ENCODE assay signal across 9 cellular contexts in the genomic region with DNA sequence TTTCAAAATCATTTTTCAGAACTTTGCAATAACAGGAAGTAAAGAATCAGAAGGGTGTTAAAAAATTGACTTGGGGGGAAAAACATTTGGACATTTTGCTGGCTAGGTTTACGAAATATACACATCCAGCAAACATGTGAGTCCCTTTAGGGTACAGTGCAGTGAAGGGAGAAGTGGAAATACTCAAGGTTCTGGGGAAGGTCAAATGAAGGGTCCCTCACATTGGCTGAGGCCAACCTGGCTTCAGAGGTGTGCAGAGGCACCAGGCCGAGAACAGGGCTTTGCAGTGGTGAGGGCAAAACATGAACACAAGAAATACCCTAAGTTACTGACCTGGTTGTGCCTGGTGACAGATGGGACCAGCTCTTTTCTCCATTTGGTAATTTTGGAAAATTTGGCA. TPM values are rescaled to one million over a fixed set of nuclear protein-coding genes. Genes with fewer than 3 reads are reported as not detected.
DNase-seq lines count a peak whose midpoint lies in the region; ATAC-seq and TF ChIP-seq lines count a peak whose summit lies in the region.
"Had no signal": no experiment of that assay in that cellular context is flagged by ENCODE, and none has a peak within 500 bp of the region (broad histone marks: within the 10 kb centered on the region; RNA-seq: fewer than 3 reads in every experiment).

No MANE protein-coding gene starts in this region.

- H3K9ac ChIP-seq in SU-DHL-6 (ENCODE audit: low read length): peak overlapping the region; percentile 85

- H4K20me1 ChIP-seq in SU-DHL-6 (ENCODE audit: low read depth, low read length) (no peaks in the 10 kb centered on the region), hepatocyte (ENCODE audit: insufficient read depth, poor library complexity, severe bottlenecking) (no peaks in the 10 kb centered on the region)

- H3K79me2 ChIP-seq in SU-DHL-6 (ENCODE audit: insufficient read depth, low read length) (peaks cover 27% of the 10 kb centered on the region), hepatocyte (peaks cover 25% of the 10 kb centered on the region)

- TF ChIP-seq CTCF in SU-DHL-6 (IDR thresholded peaks at IDR 0.05; ENCODE audit: insufficient read depth, low read length, poor library complexity, severe bottlenecking) (no peak), hepatocyte (IDR thresholded peaks at IDR 0.05; ENCODE audit: poor library complexity) (no peak), stomach (IDR thresholded peaks at IDR 0.05) (no peak)

- H3K9me2 ChIP-seq in SU-DHL-6 (replicated peaks; ENCODE audit: insufficient read depth, low read length) (no peaks in the 10 kb centered on the region), hepatocyte (replicated peaks; ENCODE audit: insufficient read depth) (no peaks in the 10 kb centered on the region)

- no peak for TF ChIP-seq POLR2A in stomach (IDR thresholded peaks at IDR 0.05)

- ATAC-seq in activated T-cell treated with anti-CD3 and anti-CD28 coated beads, Interleukin-2, amount 50 U/mL, for 4 hours: no peak
- no peak for ATAC-seq in GM21390 (IDR thresholded peaks at IDR 0.05; ENCODE audit: unreplicated experiment)

- WGBS in hepatocyte (ENCODE audit: low lambda C conversion rate, missing lambda C conversion rate): 85% methylated on average over 2 of the region's 2 CpGs
- WGBS in stomach, 5 donors: 84 to 91% (median 87%) methylated on average over 2 of the region's 2 CpGs

- H3K27me3 ChIP-seq in SU-DHL-6 (ENCODE audit: low read length) (no peaks in the 10 kb centered on the region), hepatocyte (no peaks in the 10 kb centered on the region), stomach (no peaks in the 10 kb centered on the region)
- H3K27me3 ChIP-seq: esophagus muscularis mucosa had no signal

- peaks cover 36% of the 10 kb centered on the region for H3F3A ChIP-seq in SU-DHL-6 (ENCODE audit: insufficient read depth)

- intact Hi-C loops in stomach (cut with DNase I; ENCODE audit: low total_unique reads): no loop called here

- H3K4me1 Mint-ChIP-seq in activated T-cell treated with anti-CD3 and anti-CD28 coated beads, Interleukin-2, amount 50 U/mL, for 4 hours (ENCODE audit: low read depth): peaks cover 36% of the 10 kb centered on the region

- no peaks in the 10 kb centered on the region for H3K27me3 Mint-ChIP-seq in activated T-cell treated with anti-CD3 and anti-CD28 coated beads, Interleukin-2, amount 50 U/mL, for 4 hours (ENCODE audit: low read depth)

- no peaks in the 10 kb centered on the region for H3K9me3 Mint-ChIP-seq in activated T-cell treated with anti-CD3 and anti-CD28 coated beads, Interleukin-2, amount 50 U/mL, for 4 hours

- peaks cover 24% of the 10 kb centered on the region for H3K4me1 ChIP-seq in hepatocyte (ENCODE audit: insufficient read depth)
- peaks cover 14 to 45% (median 36%) of the 10 kb centered on the region in 4 donors for H3K4me1 ChIP-seq in stomach

- H3K4me2 ChIP-seq in SU-DHL-6 (ENCODE audit: low read depth, low read length, poor library complexity, severe bottlenecking): peak overlapping the region; percentile 81
- H3K4me2 ChIP-seq in hepatocyte: peak overlapping the region; percentile 88

- no peaks in the 10 kb centered on the region for H3K9me3 ChIP-seq in SU-DHL-6 (ENCODE audit: insufficient read depth, low read length)
- no peaks in the 10 kb centered on the region for H3K9me3 ChIP-seq in hepatocyte (ENCODE audit: low read depth)
- H3K9me3 ChIP-seq in stomach: no peaks in the 10 kb centered on the region
- H3K9me3 ChIP-seq: esophagus muscularis mucosa had no signal

- H3K36me3 ChIP-seq in SU-DHL-6 (ENCODE audit: low read length) (no peaks in the 10 kb centered on the region), hepatocyte (replicated peaks; ENCODE audit: insufficient read depth, low read depth) (no peaks in the 10 kb centered on the region), stomach (peaks cover 6 to 41% (median 36%) of the 10 kb centered on the region in 4 donors)

- no peak for TF ChIP-seq EP300 in stomach (IDR thresholded peaks at IDR 0.05)

- H3K4me3 ChIP-seq in SU-DHL-6 (ENCODE audit: insufficient read depth, low read length, poor library complexity, severe bottlenecking) (no peak overlapping the region), hepatocyte (no peak overlapping the region), stomach (no peak overlapping the region)

- DNase-seq in activated T-cell treated with anti-CD3 and anti-CD28 coated beads, Interleukin-2, amount 50 U/mL, for 4 hours: no peak
- no peak for DNase-seq in activated T-cell treated with anti-CD3 and anti-CD28 coated beads for 4 hours
- DNase-seq in hepatocyte (ENCODE audit: low spot score): no peak
- DNase-seq in stomach: no peak
- DNase-seq in NCI-H2196 treated with DMSO at 0.1 percent for 48 hours (lab: John Stamatoyannopoulos, UW; ENCODE audit: unreplicated experiment): no peak
- no peak for DNase-seq in effector CD4-positive, alpha-beta T cell

- peak overlapping the region; percentile 14 for H2AFZ ChIP-seq in SU-DHL-6 (ENCODE audit: low read depth, low read length, severe bottlenecking)
- no peak overlapping the region for H2AFZ ChIP-seq in hepatocyte

- H3K36me3 Mint-ChIP-seq in activated T-cell treated with anti-CD3 and anti-CD28 coated beads, Interleukin-2, amount 50 U/mL, for 4 hours (ENCODE audit: insufficient read depth): peaks cover 22% of the 10 kb centered on the region

- H3K27ac ChIP-seq in SU-DHL-6 (ENCODE audit: low read depth, low read length) (peak overlapping the region; percentile 93), hepatocyte (peak overlapping the region; percentile 100), stomach (peak overlapping the region in 4 of 5 donors; percentile 92 to 98 (median 96))

- H3K4me3 Mint-ChIP-seq in activated T-cell treated with anti-CD3 and anti-CD28 coated beads, Interleukin-2, amount 50 U/mL, for 4 hours: peak overlapping the region; percentile 91

RNA-seq across cellular contexts. Expression of a gene that starts 1.6 kb away (rescaled TPM):
- 10 to 100 TPM; 38.5 to 45.7 (median 40.7) TPM for total RNA-seq in activated T-cell treated with anti-CD3 and anti-CD28 coated beads, Interleukin-2, amount 50 U/mL, for 4 hours
- total RNA-seq in hepatocyte (35.7 and 42.5 TPM in 2 replicates), stomach (100 to 1,000 TPM in 1 of 5 donors, 10 to 100 TPM in 4; 20.4 to 186 (median 43.0) TPM)
- polyA plus RNA-seq in hepatocyte (48.9 and 60.3 TPM in 2 replicates), stomach (100 to 1,000 TPM in 1 of 3 donors, 10 to 100 TPM in 2; 39.5 to 136 (median 43.7) TPM)

RNA-seq across cellular contexts. Expression of a gene that starts 34.5 kb away (rescaled TPM):
- total RNA-seq in activated T-cell treated with anti-CD3 and anti-CD28 coated beads, Interleukin-2, amount 50 U/mL, for 4 hours: 10 to 100 TPM; 40.7 to 44.1 (median 42.3) TPM
- total RNA-seq in hepatocyte (12.8 and 20.7 TPM in 2 replicates), stomach (10 to 100 TPM in 3 of 5 donors, 1 to 10 TPM in 2; 1.7 to 40.6 (median 12.8) TPM)
- polyA plus RNA-seq in hepatocyte (6.6 and 9.3 TPM in 2 replicates), stomach (1 to 10 TPM; 3.8 to 6.3 (median 6.0) TPM)

RNA-seq across cellular contexts. Expression of a gene that starts 45.1 kb away (rescaled TPM):
- 10 to 100 TPM; 67.5 to 75.4 (median 69.8) TPM for total RNA-seq in activated T-cell treated with anti-CD3 and anti-CD28 coated beads, Interleukin-2, amount 50 U/mL, for 4 hours
- 58.5 and 63.0 TPM in 2 replicates for total RNA-seq in hepatocyte
- polyA plus RNA-seq in hepatocyte: 48.4 and 57.8 TPM in 2 replicates
- 10 to 100 TPM; 63.0 to 98.5 (median 83.9) TPM for total RNA-seq in stomach
- polyA plus RNA-seq in stomach: 10 to 100 TPM; 49.3 to 51.4 (median 50.4) TPM
